In the genomic region with DNA sequence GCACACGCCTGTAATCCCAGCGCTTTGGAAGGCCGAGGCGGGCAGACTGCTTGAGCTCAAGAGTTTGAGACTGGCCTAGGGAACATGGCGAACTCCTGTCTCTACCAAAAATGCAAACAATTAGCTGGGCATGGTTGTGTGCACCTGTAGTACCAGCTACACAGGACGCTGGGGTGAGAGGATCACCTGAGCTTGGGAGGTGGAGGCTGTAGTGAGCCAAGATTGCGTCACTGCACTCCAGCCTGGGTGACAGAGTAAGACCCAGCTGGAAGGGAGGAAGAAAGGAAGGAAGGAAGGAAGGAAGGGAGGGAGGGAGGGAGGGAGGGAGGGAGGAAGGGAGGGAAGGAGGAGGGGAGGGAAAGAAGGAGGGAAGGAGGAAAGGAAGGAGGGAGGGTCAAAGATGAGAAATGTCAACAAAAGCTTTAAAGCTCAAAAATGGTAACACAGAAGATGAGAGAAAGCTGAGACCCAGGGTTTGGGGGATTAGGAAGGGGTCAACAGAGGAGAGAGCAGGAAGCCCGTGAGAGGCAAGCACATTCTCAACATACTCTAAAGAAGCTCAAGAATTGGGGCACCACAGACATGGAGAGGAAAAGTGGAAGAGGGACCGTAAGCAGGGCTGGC, we compare ENCODE assay signal across 20 cellular contexts. TPM values are rescaled to one million over a fixed set of nuclear protein-coding genes. Genes with fewer than 3 reads are reported as not detected.
A peak's percentile ranks its signal among the peaks of the same experiment; 100 is the strongest.
DNase-seq lines count a peak whose midpoint lies in the region; ATAC-seq, FAIRE-seq and TF ChIP-seq lines count a peak whose summit lies in the region.
"Had no signal": no experiment of that assay in that cellular context is flagged by ENCODE, and none has a peak within 500 bp of the region (broad histone marks: within the 10 kb centered on the region; RNA-seq: fewer than 3 reads in every experiment).

No MANE protein-coding gene starts in this region.

- H3K9me1 ChIP-seq in K562 (ENCODE audit: control insufficient read depth, insufficient read depth, low read length): no peaks in the 10 kb centered on the region

- BruUV-seq in K562 (replicated peaks; lab: Mats Ljungman, UMichigan): no TSS peak

- no peak overlapping the region for H3K9ac ChIP-seq in K562 (ENCODE audit: insufficient read depth in 1 of 2, low read depth in 2 of 2, low read length in 2 of 2)
- H3K9ac ChIP-seq: BLaER1 treated with 17β-estradiol and CSF1 and Interleukin-3, amounts not matched to agents 10 nM and 100 nM had no signal

- TF ChIP-seq EP300 in K562 (IDR thresholded peaks at IDR 0.05; ENCODE audit: low read length) (no peak), upper lobe of left lung (IDR thresholded peaks at IDR 0.05) (no peak)

- H3K27ac ChIP-seq in K562 (ENCODE audit: extremely low read depth, low read depth, low read length) (no peak overlapping the region), lung (ENCODE audit: low read depth in 1 of 2, low read length in 1 of 2) (peak overlapping the region in 1 of 2 donors; percentile 54), upper lobe of left lung (peak overlapping the region in 3 of 4 donors; percentile 4 to 72 (median 34))
- H3K27ac ChIP-seq: BLaER1 treated with 17β-estradiol and CSF1 and Interleukin-3, amounts not matched to agents 10 nM and 100 nM; HL-60; SJSA1 had no signal

- POLR2A ChIA-PET in K562 (lab: Yijun Ruan, JAX): interaction anchor here (0.6 to 1.6 kb wide), 4 partner anchors 10 to 498 kb away, joined by 3 to 8 read pairs (median 6); a partner anchor contains a TSS

- no peak overlapping the region for H3K4me2 ChIP-seq in K562 (ENCODE audit: insufficient read depth, low read length)
- H3K4me2 ChIP-seq: BLaER1 treated with 17β-estradiol and CSF1 and Interleukin-3, amounts not matched to agents 10 nM and 100 nM had no signal

- no peak overlapping the region for H3K4me3 ChIP-seq in K562
- H3K4me3 ChIP-seq in lung: no peak overlapping the region
- no peak overlapping the region for H3K4me3 ChIP-seq in upper lobe of left lung
- H3K4me3 ChIP-seq: BLaER1 treated with 17β-estradiol and CSF1 and Interleukin-3, amounts not matched to agents 10 nM and 100 nM; SJSA1 had no signal

- intact Hi-C loops in K562 (cut with micrococcal nuclease): no loop called here

- H4K20me1 ChIP-seq in K562 (replicated peaks; ENCODE audit: control insufficient read depth, insufficient read depth, low read length): no peaks in the 10 kb centered on the region
- H4K20me1 ChIP-seq: BLaER1 treated with 17β-estradiol and CSF1 and Interleukin-3, amounts not matched to agents 10 nM and 100 nM had no signal

- DNase-seq in NCI-H2196 (lab: John Stamatoyannopoulos, UW; ENCODE audit: unreplicated experiment): peak; percentile 12
- no peak for DNase-seq in NCI-H2196 treated with DMSO at 0.1 percent for 48 hours (lab: John Stamatoyannopoulos, UW; ENCODE audit: unreplicated experiment)
- no peak for DNase-seq in K562 (ENCODE audit: extremely low read depth in 1 of 4, low spot score in 3 of 4)
- peak; percentile 70 for DNase-seq in lung (ENCODE audit: low spot score)
- peak in 1 of 2 donors; percentile 90 for DNase-seq in upper lobe of left lung
- DNase-seq: H9; KBM-7; NCI-H1436; NCI-H2081 treated with DMSO at 0.1 percent for 48 hours; NCI-H345; NCI-H526 treated with DMSO at 0.1 percent for 48 hours; NK-92 treated with Interleukin-12 subunit alpha and Interleukin-12 subunit beta, amount 100 ng/mL, for 24 hours had no signal

- H3K79me2 ChIP-seq in K562 (ENCODE audit: control insufficient read depth, insufficient read depth, low read length): peaks cover 9% of the 10 kb centered on the region; the same call in 2 of the 3 replicates

- TF ChIP-seq CTCF in K562 (IDR thresholded peaks at IDR 0.05 in 2 of 3, conservative IDR thresholded peaks at IDR 0.05 in 1 of 3; ENCODE audit: insufficient read depth in 2 of 3, low read depth in 1 of 3, low read length in 3 of 3) (no peak), lung (IDR thresholded peaks at IDR 0.05; ENCODE audit: control extremely low read depth, extremely low read depth) (no peak), upper lobe of left lung (IDR thresholded peaks at IDR 0.05) (no peak)

- CTCF ChIA-PET in K562 (lab: Yijun Ruan, JAX; ENCODE audit: low intra/inter-chr PET ratio): no interaction called here

- no peak for FAIRE-seq in K562 (lab: Jason Lieb, UNC)
- FAIRE-seq: A204.1, HTR-8/SVneo had no signal

- WGBS in K562 (ENCODE audit: insufficient coverage, low coverage, missing lambda C conversion rate): 64% methylated on average over 4 of the region's 9 CpGs
- 56 to 75% methylated on average over 9 of the region's 9 CpGs for WGBS in lung, 2 donors
- WGBS in upper lobe of left lung, 2 donors: 51 to 64% methylated on average over 9 of the region's 9 CpGs

- H3K9me3 ChIP-seq in K562 (replicated peaks; ENCODE audit: control insufficient read depth, insufficient read depth, low read depth, low read length) (no peaks in the 10 kb centered on the region), lung (ENCODE audit: control insufficient read depth in 2 of 2, insufficient read depth in 1 of 2, low read length in 1 of 2) (peaks cover 0 to 2% of the 10 kb centered on the region in 2 donors), upper lobe of left lung (no peaks in the 10 kb centered on the region)
- H3K9me3 ChIP-seq: SJSA1 had no signal

- ATAC-seq in K562 (no peak), lung (ENCODE audit: insufficient read depth, low FRiP score) (no peak), upper lobe of left lung (ENCODE audit: low FRiP score in 2 of 2) (no peak), HG02973 (IDR thresholded peaks at IDR 0.05; ENCODE audit: unreplicated experiment) (no peak), GM21526 (IDR thresholded peaks at IDR 0.05; ENCODE audit: low FRiP score, unreplicated experiment) (no peak), HG03196 (IDR thresholded peaks at IDR 0.05; ENCODE audit: unreplicated experiment) (no peak)

- TF ChIP-seq RAD21 in K562 (CRISPR knock-in tag; conservative IDR thresholded peaks at IDR 0.05 in 1 of 2, IDR thresholded peaks at IDR 0.05 in 1 of 2): no peak

- no peak for TF ChIP-seq POLR2A in K562 (conservative IDR thresholded peaks at IDR 0.05)
- TF ChIP-seq POLR2A in upper lobe of left lung (IDR thresholded peaks at IDR 0.05): no peak

- H3K36me3 ChIP-seq in K562 (ENCODE audit: control insufficient read depth, insufficient read depth, low read length) (no peaks in the 10 kb centered on the region), lung (ENCODE audit: control insufficient read depth in 2 of 2, insufficient read depth in 2 of 2, low read length in 2 of 2) (no peaks in the 10 kb centered on the region), upper lobe of left lung (no peaks in the 10 kb centered on the region)
- H3K36me3 ChIP-seq: BLaER1 treated with 17β-estradiol and CSF1 and Interleukin-3, amounts not matched to agents 10 nM and 100 nM; SJSA1 had no signal

- no peaks in the 10 kb centered on the region for H3K27me3 ChIP-seq in K562 (ENCODE audit: control insufficient read depth in 2 of 2, insufficient read depth in 2 of 2, low read length in 2 of 2)
- no peaks in the 10 kb centered on the region for H3K27me3 ChIP-seq in lung (ENCODE audit: control insufficient read depth, insufficient read depth)
- peaks cover 0 to 5% (median 3%) of the 10 kb centered on the region in 4 donors for H3K27me3 ChIP-seq in upper lobe of left lung
- H3K27me3 ChIP-seq: SJSA1 had no signal

- H2AFZ ChIP-seq in K562 (ENCODE audit: low read depth, low read length): 0 out of 2 replicates have a peak overlapping the region, but pooled peaks have one; percentile 5

- in situ Hi-C loops in K562 (cut with MboI): no loop called here

- peaks cover 39 to 44% of the 10 kb centered on the region in 2 experiments for H3K4me1 ChIP-seq in K562 (replicated peaks in 1 of 2; ENCODE audit: control insufficient read depth in 2 of 2, insufficient read depth in 2 of 2, low read length in 2 of 2)
- peaks cover 0 to under 1% of the 10 kb centered on the region in 2 donors for H3K4me1 ChIP-seq in lung (ENCODE audit: control insufficient read depth in 2 of 2, insufficient read depth in 2 of 2, low read length in 2 of 2)
- peaks cover 3 to 25% (median 14%) of the 10 kb centered on the region in 4 donors for H3K4me1 ChIP-seq in upper lobe of left lung

RNA-seq across cellular contexts. Expression of a gene that starts 5.0 kb away (rescaled TPM):
- total RNA-seq in K562 (2011; cell fraction: chromatin; rRNA removed; ENCODE audit: low replicate concordance): 25.0 and 82.2 TPM in 2 replicates
- total RNA-seq in K562 (2011; cell fraction: nucleolus; rRNA removed): 61.2 and 82.9 TPM in 2 replicates
- 39.3 and 39.4 TPM in 2 replicates for total RNA-seq in K562 (2011; cell fraction: nucleoplasm; rRNA removed)
- total RNA-seq in K562 (2014; rRNA removed) (120 and 137 TPM in 2 replicates), K562 (2014; rRNA removed; fragmentation: Illumina TruSeq; extraction: Trizol) (25.8 and 41.2 TPM in 2 replicates), K562 (2015; rRNA removed; fragmentation: Illumina TruSeq; extraction: Trizol) (91.7 and 92.6 TPM in 2 replicates), K562 (2021) (151 TPM in 2 replicates), lung (100 to 1,000 TPM; 495 to 770 TPM), upper lobe of left lung (1,000 to 10,000 TPM in 1 of 6 donors, 100 to 1,000 TPM in 5; 235 to 1,101 (median 666) TPM)
- polyA plus RNA-seq in K562 (2011; rRNA removed) (96.3 and 121 TPM in 2 replicates), K562 (2014; fragmentation: Illumina TruSeq; extraction: Trizol) (66.5 and 76.7 TPM in 2 replicates), K562 (2014; fragmentation: Nextera tagmentation; extraction: Ambion mirVana) (10 to 100 TPM; 18.5 to 21.5 TPM), K562 (2014; rRNA removed) (80.2 and 104 TPM in 2 replicates), lung (100 to 1,000 TPM; 637 to 811 TPM)
- 119 and 275 TPM in 2 replicates for polyA plus RNA-seq in K562 (2011; cell fraction: cytosol; rRNA removed)
- 88.5 and 137 TPM in 2 replicates for polyA plus RNA-seq in K562 (2011; cell fraction: nucleus; rRNA removed)
- polyA plus RNA-seq in K562 (2012): 152 and 175 TPM in 2 replicates
- 67.1 and 116 TPM in 2 replicates for polyA minus RNA-seq in K562 (2011; rRNA and poly(A)+ RNA removed)
- polyA minus RNA-seq in K562 (2011; cell fraction: cytosol; rRNA and poly(A)+ RNA removed): 126 and 127 TPM in 2 replicates
- polyA minus RNA-seq in K562 (2011; cell fraction: nucleus; rRNA and poly(A)+ RNA removed): 31.4 and 35.8 TPM in 2 replicates
- total RNA-seq: SJSA1 had no signal

RNA-seq across cellular contexts. Expression of a gene that starts 14.4 kb away (rescaled TPM):
- total RNA-seq in K562 (2011; cell fraction: chromatin; rRNA removed; ENCODE audit: low replicate concordance): 2.1 and 4.1 TPM in 2 replicates
- total RNA-seq in K562 (2011; cell fraction: nucleolus; rRNA removed): 1.6 and 2.8 TPM in 2 replicates
- 1.2 and 3.0 TPM in 2 replicates for total RNA-seq in K562 (2011; cell fraction: nucleoplasm; rRNA removed)
- total RNA-seq in K562 (2014; rRNA removed): 0.37 and 2.4 TPM in 2 replicates
- total RNA-seq in K562 (2014; rRNA removed; fragmentation: Illumina TruSeq; extraction: Trizol): 0.44 and 0.89 TPM in 2 replicates
- total RNA-seq in K562 (2015; rRNA removed; fragmentation: Illumina TruSeq; extraction: Trizol): 0.29 and 0.68 TPM in 2 replicates
- total RNA-seq in K562 (2021): 0.34 and 0.95 TPM in 2 replicates
- polyA plus RNA-seq in K562 (2011; rRNA removed): 2.1 and 4.4 TPM in 2 replicates
- polyA plus RNA-seq in K562 (2011; cell fraction: cytosol; rRNA removed): 1.7 and 2.4 TPM in 2 replicates
- 1.9 and 8.5 TPM in 2 replicates for polyA plus RNA-seq in K562 (2011; cell fraction: nucleus; rRNA removed)
- 1.1 and 1.4 TPM in 2 replicates for polyA plus RNA-seq in K562 (2012)
- 0.49 and 1.1 TPM in 2 replicates for polyA plus RNA-seq in K562 (2014; fragmentation: Illumina TruSeq; extraction: Trizol)
- under 1 TPM; 0.28 to 0.60 TPM for polyA plus RNA-seq in K562 (2014; fragmentation: Nextera tagmentation; extraction: Ambion mirVana)
- polyA plus RNA-seq in K562 (2014; rRNA removed): 0.56 and 2.0 TPM in 2 replicates
- 0.39 and 1.2 TPM in 2 replicates for polyA minus RNA-seq in K562 (2011; rRNA and poly(A)+ RNA removed)
- polyA minus RNA-seq in K562 (2011; cell fraction: cytosol; rRNA and poly(A)+ RNA removed): not detected in 2 replicates
- polyA minus RNA-seq in K562 (2011; cell fraction: nucleus; rRNA and poly(A)+ RNA removed): 0.67 and 1.1 TPM in 2 replicates
- 10 to 100 TPM; 20.4 to 51.7 TPM for total RNA-seq in lung
- 10 to 100 TPM; 15.2 to 33.6 TPM for polyA plus RNA-seq in lung
- 10 to 100 TPM; 10.5 to 57.9 (median 19.2) TPM for total RNA-seq in upper lobe of left lung

RNA-seq across cellular contexts. Expression of a gene that starts 27.6 kb away (rescaled TPM):
- 0.21 and 0.76 TPM in 2 replicates for total RNA-seq in K562 (2011; cell fraction: chromatin; rRNA removed; ENCODE audit: low replicate concordance)
- total RNA-seq in K562 (2011; cell fraction: nucleolus; rRNA removed): not detected in 2 replicates
- total RNA-seq in K562 (2011; cell fraction: nucleoplasm; rRNA removed): not detected in 2 replicates
- total RNA-seq in K562 (2014; rRNA removed) (1.1 TPM in 1 of 2 replicates, not detected in the other), K562 (2014; rRNA removed; fragmentation: Illumina TruSeq; extraction: Trizol) (not detected in 2 replicates), K562 (2015; rRNA removed; fragmentation: Illumina TruSeq; extraction: Trizol) (0.11 TPM in 1 of 2 replicates, not detected in the other), K562 (2021) (0.22 TPM in 1 of 2 replicates, not detected in the other), lung (10 to 100 TPM in 1 of 2 donors, 1 to 10 TPM in 1; 7.9 to 11.6 TPM), upper lobe of left lung (10 to 100 TPM in 1 of 6 donors, 1 to 10 TPM in 5; 1.0 to 12.1 (median 7.2) TPM)
- polyA plus RNA-seq in K562 (2011; rRNA removed) (0.16 and 0.26 TPM in 2 replicates), K562 (2014; fragmentation: Illumina TruSeq; extraction: Trizol) (0.30 TPM in 1 of 2 replicates, not detected in the other), K562 (2014; fragmentation: Nextera tagmentation; extraction: Ambion mirVana) (under 1 TPM in 1 of 2 experiments, not detected in 1; 0.13 TPM), K562 (2014; rRNA removed) (0.28 TPM in 1 of 2 replicates, not detected in the other), lung (10 to 100 TPM in 1 of 2 donors, 1 to 10 TPM in 1; 4.0 to 16.1 TPM)
- 0.48 and 0.58 TPM in 2 replicates for polyA plus RNA-seq in K562 (2011; cell fraction: cytosol; rRNA removed)
- 0.93 and 3.3 TPM in 2 replicates for polyA plus RNA-seq in K562 (2011; cell fraction: nucleus; rRNA removed)
- 0.17 and 0.36 TPM in 2 replicates for polyA plus RNA-seq in K562 (2012)
- polyA minus RNA-seq in K562 (2011; rRNA and poly(A)+ RNA removed): 0.15 and 0.28 TPM in 2 replicates
- polyA minus RNA-seq in K562 (2011; cell fraction: cytosol; rRNA and poly(A)+ RNA removed): not detected in 2 replicates
- 0.22 and 0.54 TPM in 2 replicates for polyA minus RNA-seq in K562 (2011; cell fraction: nucleus; rRNA and poly(A)+ RNA removed)
- total RNA-seq: H9, SJSA1 had no signal

RNA-seq across cellular contexts. Expression of a gene that starts 38.8 kb away (rescaled TPM):
- total RNA-seq in K562 (2011; cell fraction: chromatin; rRNA removed; ENCODE audit: low replicate concordance): not detected in 2 replicates
- total RNA-seq in K562 (2011; cell fraction: nucleolus; rRNA removed): not detected in 2 replicates
- not detected in 2 replicates for total RNA-seq in K562 (2011; cell fraction: nucleoplasm; rRNA removed)
- total RNA-seq in K562 (2014; rRNA removed) (not detected in 2 replicates), K562 (2014; rRNA removed; fragmentation: Illumina TruSeq; extraction: Trizol) (not detected in 2 replicates), K562 (2015; rRNA removed; fragmentation: Illumina TruSeq; extraction: Trizol) (not detected in 2 replicates), K562 (2021) (not detected in 2 replicates), lung (not detected), upper lobe of left lung (not detected)
- polyA plus RNA-seq in K562 (2011; rRNA removed) (not detected in 2 replicates), K562 (2014; fragmentation: Illumina TruSeq; extraction: Trizol) (not detected in 2 replicates), K562 (2014; fragmentation: Nextera tagmentation; extraction: Ambion mirVana) (under 1 TPM in 1 of 2 experiments, not detected in 1; 0.03 TPM), K562 (2014; rRNA removed) (not detected in 2 replicates), lung (not detected)
- 0.03 TPM in 1 of 2 replicates, not detected in the other for polyA plus RNA-seq in K562 (2011; cell fraction: cytosol; rRNA removed)
- not detected in 2 replicates for polyA plus RNA-seq in K562 (2011; cell fraction: nucleus; rRNA removed)
- not detected in 2 replicates for polyA plus RNA-seq in K562 (2012)
- not detected in 2 replicates for polyA minus RNA-seq in K562 (2011; rRNA and poly(A)+ RNA removed)
- polyA minus RNA-seq in K562 (2011; cell fraction: cytosol; rRNA and poly(A)+ RNA removed): not detected in 2 replicates
- polyA minus RNA-seq in K562 (2011; cell fraction: nucleus; rRNA and poly(A)+ RNA removed): not detected in 2 replicates
- total RNA-seq: H9, SJSA1 had no signal

RNA-seq across cellular contexts. Expression of a gene that starts 43.3 kb away (rescaled TPM):
- total RNA-seq in K562 (2011; cell fraction: chromatin; rRNA removed; ENCODE audit: low replicate concordance): not detected in 2 replicates
- not detected in 2 replicates for total RNA-seq in K562 (2011; cell fraction: nucleolus; rRNA removed)
- total RNA-seq in K562 (2011; cell fraction: nucleoplasm; rRNA removed): not detected in 2 replicates
- not detected in 2 replicates for total RNA-seq in K562 (2014; rRNA removed)
- not detected in 2 replicates for total RNA-seq in K562 (2014; rRNA removed; fragmentation: Illumina TruSeq; extraction: Trizol)
- total RNA-seq in K562 (2015; rRNA removed; fragmentation: Illumina TruSeq; extraction: Trizol): not detected in 2 replicates
- not detected in 2 replicates for total RNA-seq in K562 (2021)
- 0.04 TPM in 2 replicates for polyA plus RNA-seq in K562 (2011; rRNA removed)
- polyA plus RNA-seq in K562 (2011; cell fraction: cytosol; rRNA removed): 0.03 and 0.06 TPM in 2 replicates
- polyA plus RNA-seq in K562 (2011; cell fraction: nucleus; rRNA removed): 0.20 TPM in 1 of 2 replicates, not detected in the other
- not detected in 2 replicates for polyA plus RNA-seq in K562 (2012)
- not detected in 2 replicates for polyA plus RNA-seq in K562 (2014; fragmentation: Illumina TruSeq; extraction: Trizol)
- polyA plus RNA-seq in K562 (2014; fragmentation: Nextera tagmentation; extraction: Ambion mirVana): not detected
- not detected in 2 replicates for polyA plus RNA-seq in K562 (2014; rRNA removed)
- not detected in 2 replicates for polyA minus RNA-seq in K562 (2011; rRNA and poly(A)+ RNA removed)
- not detected in 2 replicates for polyA minus RNA-seq in K562 (2011; cell fraction: cytosol; rRNA and poly(A)+ RNA removed)
- not detected in 2 replicates for polyA minus RNA-seq in K562 (2011; cell fraction: nucleus; rRNA and poly(A)+ RNA removed)
- total RNA-seq in lung: not detected
- under 1 TPM in 1 of 2 donors, not detected in 1; 0.02 TPM for polyA plus RNA-seq in lung
- not detected for total RNA-seq in upper lobe of left lung
- total RNA-seq: H9, SJSA1 had no signal

Comparison
In these comparisons a context has a peak if more than half of its experiments do, and no peak if none do; other contexts are left out.
1. DNase-seq: peak in NCI-H2196 (single experiment) and lung (single experiment); none in NCI-H2196 treated with DMSO at 0.1 percent for 48 hours (single experiment) and K562 (0 of 4).